In genomic region chr18:65983750-65984149, GRCh38 we compare ENCODE assay signal across 1 cellular context.
TF ChIP-seq lines count a peak whose summit lies in the region.

No MANE protein-coding gene starts in this region.

TF ChIP-seq in GM23338, 12 proteins besides CTCF, POLR2A, EP300 and RAD21 (continued from another document):
- TF ChIP-seq ZNF462 (CRISPR knock-in tag; IDR thresholded peaks at IDR 0.05) (no peak), STAT1 (IDR thresholded peaks at IDR 0.05; ENCODE audit: unreplicated experiment) (no peak), EZH2 (IDR thresholded peaks at IDR 0.05; ENCODE audit: low read depth, unreplicated experiment) (no peak), JUNB (IDR thresholded peaks at IDR 0.05; ENCODE audit: unreplicated experiment) (no peak)
